ENCODE assay signal across 21 cellular contexts in genomic region chr5:39561421-39561820, GRCh38.
DNase-seq lines count a peak whose midpoint lies in the region; ATAC-seq, FAIRE-seq and TF ChIP-seq lines count a peak whose summit lies in the region.
"Had no signal": no experiment of that assay in that cellular context is flagged by ENCODE, and none has a peak within 500 bp of the region (broad histone marks: within the 10 kb centered on the region; RNA-seq: fewer than 3 reads in every experiment).

No MANE protein-coding gene starts in this region.

- no peaks in the 10 kb centered on the region for H3K36me3 Mint-ChIP-seq in osteocyte (ENCODE audit: unreplicated experiment)
- H3K36me3 Mint-ChIP-seq in activated CD8-positive, alpha-beta T cell treated with anti-CD3 and anti-CD28 coated beads, Interleukin-2, amount 10 ng/mL, durations not matched to agents 7 days and 5 days (ENCODE audit: low read depth): no peaks in the 10 kb centered on the region
- H3K36me3 Mint-ChIP-seq: CD4-positive, alpha-beta memory T cell had no signal

- dilution Hi-C loops in keratinocyte (cut with MboI; ENCODE audit: extremely low pct_ligation_motif_present, low sequenced_read_pairs): no loop called here

- DNase-seq in AG10803 (ENCODE audit: low read depth): peak; percentile 12
- peak; percentile 83 for DNase-seq in SK-MEL-5 (ENCODE audit: low read depth, low spot score)
- DNase-seq in bronchial epithelial cell (ENCODE audit: low read depth): peak; percentile 13
- DNase-seq in keratinocyte (ENCODE audit: low read depth, low spot score): no peak
- no peak for DNase-seq in osteocyte (ENCODE audit: extremely low spot score, unreplicated experiment)
- no peak for DNase-seq in activated CD8-positive, alpha-beta T cell treated with anti-CD3 and anti-CD28 coated beads, Interleukin-2, amount 10 ng/mL, durations not matched to agents 7 days and 5 days
- DNase-seq: 8988T; ACHN; C1 segment of cervical spinal cord; Calu3; CD4-positive, alpha-beta memory T cell; COR-L47; DMS53; DMS79 treated with DMSO at 0.1 percent for 48 hours; GF-D8; GOT3; H7; HCEC 1CT had no signal

- H2AFZ ChIP-seq in keratinocyte (ENCODE audit: control insufficient read depth, low read length): no peak overlapping the region

- no peaks in the 10 kb centered on the region for H4K20me1 ChIP-seq in keratinocyte (ENCODE audit: control insufficient read depth, extremely low read depth, insufficient read depth, low read length)

- in situ Hi-C loops in SK-MEL-5 (cut with HindIII; ENCODE audit: low pct_unique_long_range_greater_than_20kb, low sequenced_read_pairs): no loop called here

- no peak overlapping the region for H3K27ac ChIP-seq in keratinocyte (ENCODE audit: control insufficient read depth, insufficient read depth, low read length)
- H3K27ac ChIP-seq: A549 had no signal

- no peaks in the 10 kb centered on the region for H3K9me3 ChIP-seq in keratinocyte (ENCODE audit: control insufficient read depth, low read depth, low read length)
- H3K9me3 ChIP-seq: A549 had no signal

- no peaks in the 10 kb centered on the region for H3K36me3 ChIP-seq in bronchial epithelial cell (ENCODE audit: control insufficient read depth, insufficient read depth, low read length)
- H3K36me3 ChIP-seq in keratinocyte (ENCODE audit: control insufficient read depth in 2 of 2, extremely low read depth in 1 of 2, insufficient read depth in 2 of 2, low read length in 2 of 2): no peaks in the 10 kb centered on the region

- no peak overlapping the region for H3K4me3 ChIP-seq in AG10803 (ENCODE audit: low read length)
- no peak overlapping the region for H3K4me3 ChIP-seq in bronchial epithelial cell (ENCODE audit: low read depth, low read length)
- no peak overlapping the region for H3K4me3 ChIP-seq in keratinocyte (ENCODE audit: control insufficient read depth in 2 of 3, extremely low read depth in 1 of 3, insufficient read depth in 2 of 3, low read depth in 1 of 3, low read length in 3 of 3)
- H3K4me3 ChIP-seq: A549 had no signal

- no peaks in the 10 kb centered on the region for H3K79me2 ChIP-seq in keratinocyte (ENCODE audit: control insufficient read depth, insufficient read depth, low read length)

- H3K9ac ChIP-seq in keratinocyte (ENCODE audit: control insufficient read depth, extremely low read depth, insufficient read depth, low read length): no peak overlapping the region

- H3K4me1 Mint-ChIP-seq in osteocyte (ENCODE audit: unreplicated experiment): no peaks in the 10 kb centered on the region
- no peaks in the 10 kb centered on the region for H3K4me1 Mint-ChIP-seq in activated CD8-positive, alpha-beta T cell treated with anti-CD3 and anti-CD28 coated beads, Interleukin-2, amount 10 ng/mL, durations not matched to agents 7 days and 5 days (ENCODE audit: low read depth)
- H3K4me1 Mint-ChIP-seq: CD4-positive, alpha-beta memory T cell had no signal

- H3K4me2 ChIP-seq in keratinocyte (ENCODE audit: control insufficient read depth, extremely low read depth, insufficient read depth, low read depth, low read length): no peak overlapping the region
- H3K4me2 ChIP-seq: A549 had no signal

- ATAC-seq in activated CD8-positive, alpha-beta T cell treated with anti-CD3 and anti-CD28 coated beads, Interleukin-2, amount 10 ng/mL, durations not matched to agents 7 days and 5 days: no peak
- ATAC-seq in HG02759 (IDR thresholded peaks at IDR 0.05; ENCODE audit: unreplicated experiment): no peak
- ATAC-seq: A549 had no signal

- no peaks in the 10 kb centered on the region for H3K27me3 ChIP-seq in bronchial epithelial cell (ENCODE audit: control insufficient read depth, insufficient read depth, low read length)
- no peaks in the 10 kb centered on the region for H3K27me3 ChIP-seq in keratinocyte (ENCODE audit: control insufficient read depth, extremely low read depth, insufficient read depth, low read length)

- H3K4me3 Mint-ChIP-seq in osteocyte (ENCODE audit: unreplicated experiment): no peak overlapping the region
- H3K4me3 Mint-ChIP-seq in activated CD8-positive, alpha-beta T cell treated with anti-CD3 and anti-CD28 coated beads, Interleukin-2, amount 10 ng/mL, durations not matched to agents 7 days and 5 days: no peak overlapping the region
- H3K4me3 Mint-ChIP-seq: CD4-positive, alpha-beta memory T cell had no signal

- H3K27ac Mint-ChIP-seq in osteocyte (ENCODE audit: unreplicated experiment): no peak overlapping the region
- no peak overlapping the region for H3K27ac Mint-ChIP-seq in activated CD8-positive, alpha-beta T cell treated with anti-CD3 and anti-CD28 coated beads, Interleukin-2, amount 10 ng/mL, durations not matched to agents 7 days and 5 days
- H3K27ac Mint-ChIP-seq: CD4-positive, alpha-beta memory T cell had no signal

- H3K27me3 Mint-ChIP-seq in osteocyte (ENCODE audit: unreplicated experiment): peaks cover 4% of the 10 kb centered on the region
- peaks cover 7% of the 10 kb centered on the region for H3K27me3 Mint-ChIP-seq in activated CD8-positive, alpha-beta T cell treated with anti-CD3 and anti-CD28 coated beads, Interleukin-2, amount 10 ng/mL, durations not matched to agents 7 days and 5 days (ENCODE audit: low read depth)

- no peaks in the 10 kb centered on the region for H3K9me3 Mint-ChIP-seq in osteocyte (ENCODE audit: unreplicated experiment)
- H3K9me3 Mint-ChIP-seq in activated CD8-positive, alpha-beta T cell treated with anti-CD3 and anti-CD28 coated beads, Interleukin-2, amount 10 ng/mL, durations not matched to agents 7 days and 5 days (ENCODE audit: insufficient read depth): no peaks in the 10 kb centered on the region
- H3K9me3 Mint-ChIP-seq: CD4-positive, alpha-beta memory T cell had no signal

- POLR2A ChIA-PET in activated CD8-positive, alpha-beta T cell treated with anti-CD3 and anti-CD28 coated beads, Interleukin-2, amount 10 ng/mL, durations not matched to agents 7 days and 5 days (lab: Charles Lee): no interaction called here

- H3K9me1 ChIP-seq in keratinocyte (ENCODE audit: control insufficient read depth, extremely low read depth, insufficient read depth, low read length): no peaks in the 10 kb centered on the region

- CTCF ChIA-PET in activated CD8-positive, alpha-beta T cell treated with anti-CD3 and anti-CD28 coated beads, Interleukin-2, amount 10 ng/mL, durations not matched to agents 7 days and 5 days (lab: Charles Lee): no interaction called here

- TF ChIP-seq CTCF in AG10803 (conservative IDR thresholded peaks at IDR 0.05; ENCODE audit: low read length): no peak
- no peak for TF ChIP-seq CTCF in bronchial epithelial cell (IDR thresholded peaks at IDR 0.05; ENCODE audit: insufficient read depth, low read length, severe bottlenecking)
- no peak for TF ChIP-seq CTCF in keratinocyte (optimal IDR thresholded peaks at IDR 0.05 in 1 of 3, IDR thresholded peaks at IDR 0.05 in 1 of 3, conservative IDR thresholded peaks at IDR 0.05 in 1 of 3; ENCODE audit: extremely low read depth in 1 of 3, insufficient read depth in 2 of 3, low read length in 3 of 3)
- TF ChIP-seq CTCF in osteocyte (IDR thresholded peaks at IDR 0.05): no peak

- H3K4me1 ChIP-seq in keratinocyte (ENCODE audit: control insufficient read depth, extremely low read depth, insufficient read depth, low read length): no peaks in the 10 kb centered on the region
- H3K4me1 ChIP-seq: A549 had no signal

- FAIRE-seq in bronchial epithelial cell (lab: Jason Lieb, UNC) (no peak), keratinocyte (lab: Jason Lieb, UNC) (peak; percentile 17)
- FAIRE-seq: A549, GM12891 had no signal

Comparison
In these comparisons a context has a peak if more than half of its experiments do, and no peak if none do; other contexts are left out.
1. DNase-seq: peak in AG10803 (single experiment), SK-MEL-5 (single experiment) and bronchial epithelial cell (single experiment); none in keratinocyte (single experiment), osteocyte (single experiment) and activated CD8-positive, alpha-beta T cell treated with anti-CD3 and anti-CD28 coated beads, Interleukin-2, amount 10 ng/mL, durations not matched to agents 7 days and 5 days (single experiment).